9 cellular contexts compared by ENCODE assay signal in the genomic region with DNA sequence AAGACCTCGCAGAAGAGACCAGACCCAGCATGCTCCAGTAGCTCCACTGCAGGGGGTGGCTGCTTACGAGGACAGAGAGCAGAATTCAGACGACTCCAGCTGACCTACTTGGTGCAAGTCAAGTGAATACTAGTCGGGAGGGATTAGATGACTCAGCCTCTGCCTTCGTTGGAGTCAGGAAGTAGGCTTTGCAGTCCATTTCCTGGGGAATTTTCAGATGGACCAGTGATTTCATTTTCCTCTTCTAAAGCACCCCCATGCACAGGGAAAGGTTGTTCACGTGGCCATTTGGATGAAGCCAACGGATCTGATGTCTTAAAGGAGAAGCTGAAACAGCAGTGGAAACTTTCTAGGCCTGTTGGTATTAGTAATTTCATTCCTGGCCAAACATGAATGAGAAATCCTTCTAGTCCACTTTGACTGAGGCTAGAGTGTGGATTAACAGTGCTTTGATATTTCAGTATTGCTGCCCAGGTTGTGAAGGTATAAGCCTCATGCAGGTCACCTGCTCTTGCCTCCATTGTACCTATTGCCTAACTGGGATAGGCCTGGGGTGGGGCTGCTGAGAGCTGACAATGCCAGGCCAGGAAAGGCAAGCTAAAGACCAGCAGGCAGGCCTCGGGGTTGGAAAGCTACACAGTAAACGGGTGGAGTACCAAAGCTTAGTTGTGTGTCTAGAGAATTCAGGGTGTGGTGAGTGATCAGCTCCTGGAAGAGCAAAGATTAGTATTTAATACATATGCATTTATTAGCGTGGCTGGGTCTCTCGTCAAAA.
DNase-seq lines count a peak whose midpoint lies in the region; ATAC-seq and TF ChIP-seq lines count a peak whose summit lies in the region.
"Had no signal": no experiment of that assay in that cellular context is flagged by ENCODE, and none has a peak within 500 bp of the region (broad histone marks: within the 10 kb centered on the region; RNA-seq: fewer than 3 reads in every experiment).

No MANE protein-coding gene starts in this region.

- intact Hi-C loops in naive thymus-derived CD4-positive, alpha-beta T cell (cut with micrococcal nuclease): no loop called here

- peak overlapping the region in 1 of 10 donors; percentile 36 for H3K4me3 Mint-ChIP-seq in naive thymus-derived CD4-positive, alpha-beta T cell

- peak; percentile 98 for DNase-seq in Caki2 (ENCODE audit: low read depth)
- peak; percentile 92 for DNase-seq in NB4 (ENCODE audit: low read depth)
- peak; percentile 76 for DNase-seq in dedifferentiated amniotic fluid mesenchymal stem cell (ENCODE audit: extremely low spot score)
- no peak for DNase-seq in naive thymus-derived CD4-positive, alpha-beta T cell
- no peak for DNase-seq in activated naive CD4-positive, alpha-beta T cell treated with anti-CD3 and anti-CD28 coated beads, Interleukin-2, amount 50 U/mL, for 72 hours (ENCODE audit: low spot score in 2 of 2)
- no peak for DNase-seq in NCI-H526 (lab: John Stamatoyannopoulos, UW)

- H3K36me3 ChIP-seq in naive thymus-derived CD4-positive, alpha-beta T cell (ENCODE audit: control insufficient read depth in 2 of 3, insufficient read depth in 3 of 3, low read length in 3 of 3): peaks cover 0 to 5% (median 0%) of the 10 kb centered on the region in 3 experiments
- H3K36me3 ChIP-seq: cardiac muscle cell had no signal

- H3K27me3 Mint-ChIP-seq in naive thymus-derived CD4-positive, alpha-beta T cell: no peaks in the 10 kb centered on the region

- in situ Hi-C loops in Caki2 (cut with HindIII; ENCODE audit: low pct_unique_long_range_greater_than_20kb, low sequenced_read_pairs): no loop called here

- ATAC-seq in naive thymus-derived CD4-positive, alpha-beta T cell: peak; percentile 55
- ATAC-seq in activated naive CD4-positive, alpha-beta T cell treated with anti-CD3 and anti-CD28 coated beads, Interleukin-2, amount 50 U/mL, for 72 hours: no peak
- ATAC-seq in HG03565 (IDR thresholded peaks at IDR 0.05; ENCODE audit: unreplicated experiment) (no peak), HG02938 (IDR thresholded peaks at IDR 0.05; ENCODE audit: unreplicated experiment) (no peak)

- POLR2A ChIA-PET in naive thymus-derived CD4-positive, alpha-beta T cell (lab: Charles Lee): no interaction called here

- H3K4me3 ChIP-seq in NB4 (ENCODE audit: low read depth, low read length): no peak overlapping the region
- no peak overlapping the region for H3K4me3 ChIP-seq in naive thymus-derived CD4-positive, alpha-beta T cell (ENCODE audit: low read length)
- H3K4me3 ChIP-seq: cardiac muscle cell had no signal

- no peaks in the 10 kb centered on the region for H3K9me3 ChIP-seq in naive thymus-derived CD4-positive, alpha-beta T cell (ENCODE audit: control insufficient read depth in 2 of 3, low read length in 3 of 3)

- no peak overlapping the region for H3K27ac ChIP-seq in naive thymus-derived CD4-positive, alpha-beta T cell (ENCODE audit: low read depth, low read length)
- H3K27ac ChIP-seq: cardiac muscle cell had no signal

- TF ChIP-seq POLR2A in NB4 (IDR thresholded peaks at IDR 0.05; ENCODE audit: extremely low read depth, insufficient read length): no peak

- H3K36me3 Mint-ChIP-seq in naive thymus-derived CD4-positive, alpha-beta T cell: peaks cover 5 to 43% (median 32%) of the 10 kb centered on the region in 5 donors
- peaks cover 5 to 13% of the 10 kb centered on the region in 2 donors for H3K36me3 Mint-ChIP-seq in activated naive CD4-positive, alpha-beta T cell treated with anti-CD3 and anti-CD28 coated beads, Interleukin-2, amount 50 U/mL, for 72 hours

- peaks cover 0 to 3% (median 0%) of the 10 kb centered on the region in 11 donors for H3K9me3 Mint-ChIP-seq in naive thymus-derived CD4-positive, alpha-beta T cell
- H3K9me3 Mint-ChIP-seq in activated naive CD4-positive, alpha-beta T cell treated with anti-CD3 and anti-CD28 coated beads, Interleukin-2, amount 50 U/mL, for 72 hours: peaks cover 0 to 5% of the 10 kb centered on the region in 2 donors

- TF ChIP-seq CTCF in NB4 (IDR thresholded peaks at IDR 0.05; ENCODE audit: low read depth, low read length): no peak

- CTCF ChIA-PET in naive thymus-derived CD4-positive, alpha-beta T cell (lab: Charles Lee): no interaction called here

- H3K4me1 Mint-ChIP-seq in naive thymus-derived CD4-positive, alpha-beta T cell: peaks cover 0 to 52% (median 6%) of the 10 kb centered on the region in 7 donors

- no peaks in the 10 kb centered on the region for H3K27me3 ChIP-seq in naive thymus-derived CD4-positive, alpha-beta T cell (ENCODE audit: control insufficient read depth in 2 of 2, insufficient read depth in 2 of 2, low read length in 2 of 2)
- H3K27me3 ChIP-seq: cardiac muscle cell had no signal

- H3K4me1 ChIP-seq in naive thymus-derived CD4-positive, alpha-beta T cell (ENCODE audit: control insufficient read depth in 2 of 2, insufficient read depth in 2 of 2, low read length in 2 of 2): peaks cover 0 to 12% of the 10 kb centered on the region in 2 donors

- peak overlapping the region in 2 of 9 donors; percentile 6 to 8 for H3K27ac Mint-ChIP-seq in naive thymus-derived CD4-positive, alpha-beta T cell
- H3K27ac Mint-ChIP-seq in activated naive CD4-positive, alpha-beta T cell treated with anti-CD3 and anti-CD28 coated beads, Interleukin-2, amount 50 U/mL, for 72 hours: no peak overlapping the region

Comparison
In these comparisons a context has a peak if more than half of its experiments do, and no peak if none do; other contexts are left out.
1. DNase-seq: peak in Caki2 (single experiment), NB4 (single experiment) and dedifferentiated amniotic fluid mesenchymal stem cell (single experiment); none in naive thymus-derived CD4-positive, alpha-beta T cell (0 of 9), activated naive CD4-positive, alpha-beta T cell treated with anti-CD3 and anti-CD28 coated beads, Interleukin-2, amount 50 U/mL, for 72 hours (0 of 2) and NCI-H526 (0 of 2).